ENCODE assay signal across 8 cellular contexts in the genomic region with DNA sequence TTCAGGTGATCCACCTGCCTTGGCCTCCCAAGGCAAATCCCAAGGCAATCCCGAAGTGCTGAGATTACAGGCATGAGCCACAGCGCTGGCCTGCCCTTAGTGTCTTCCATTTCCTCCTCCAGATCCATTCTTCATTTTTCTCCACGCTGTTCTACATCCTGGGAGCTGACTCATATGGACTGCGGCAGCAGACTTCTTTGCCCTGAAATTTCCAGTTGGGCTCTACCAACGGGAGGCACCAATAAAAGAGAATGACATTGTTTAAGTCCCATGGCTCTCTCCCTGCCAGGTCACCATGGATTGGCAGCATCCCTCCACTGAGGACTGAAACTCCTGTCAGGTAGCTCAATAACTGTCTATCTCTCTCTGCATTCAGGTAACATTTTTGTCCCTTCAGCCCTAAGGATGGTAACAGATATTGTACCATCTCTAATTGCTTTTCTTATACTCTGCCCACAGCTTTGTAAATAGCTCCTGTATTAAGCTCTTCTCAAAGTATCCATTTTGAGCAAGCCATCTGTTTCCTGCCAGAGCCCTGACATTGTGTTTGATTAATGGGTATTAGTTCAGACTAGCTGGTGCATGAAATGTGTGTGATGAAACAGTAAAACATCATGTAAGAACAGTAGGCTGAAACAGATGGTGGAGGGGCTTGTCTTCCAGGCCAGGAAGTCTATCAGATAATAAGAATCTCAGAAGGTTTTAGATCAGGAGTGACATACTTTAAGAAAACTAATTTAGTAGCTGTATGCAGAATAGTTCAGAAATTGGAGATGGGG. TPM values are rescaled to one million over a fixed set of nuclear protein-coding genes. Genes with fewer than 3 reads are reported as not detected.
A peak's percentile ranks its signal among the peaks of the same experiment; 100 is the strongest.
DNase-seq lines count a peak whose midpoint lies in the region; ATAC-seq lines count a peak whose summit lies in the region.

No MANE protein-coding gene starts in this region.

- ATAC-seq in HG03520 (IDR thresholded peaks at IDR 0.05; ENCODE audit: unreplicated experiment) (no peak), GM21786 (IDR thresholded peaks at IDR 0.05; ENCODE audit: unreplicated experiment) (no peak), HG03565 (IDR thresholded peaks at IDR 0.05; ENCODE audit: unreplicated experiment) (no peak)
- ATAC-seq in activated T-helper 17 cell treated with anti-CD3 and anti-CD28 coated beads, Interleukin-2, amount 50 U/mL, for 72 hours (replicated peaks): no peak

- no peaks in the 10 kb centered on the region for H3K27me3 Mint-ChIP-seq in activated T-helper 17 cell treated with anti-CD3 and anti-CD28 coated beads, Interleukin-2, amount 50 U/mL, for 72 hours

- H3K27ac Mint-ChIP-seq in activated T-helper 17 cell treated with anti-CD3 and anti-CD28 coated beads, Interleukin-2, amount 50 U/mL, for 72 hours: no peak overlapping the region

- no peak overlapping the region for H3K4me3 Mint-ChIP-seq in activated T-helper 17 cell treated with anti-CD3 and anti-CD28 coated beads, Interleukin-2, amount 50 U/mL, for 72 hours

- H3K36me3 Mint-ChIP-seq in activated T-helper 17 cell treated with anti-CD3 and anti-CD28 coated beads, Interleukin-2, amount 50 U/mL, for 72 hours (ENCODE audit: low read depth): peaks cover 10% of the 10 kb centered on the region

- DNase-seq in COLO668 (lab: John Stamatoyannopoulos, UW; ENCODE audit: unreplicated experiment) (peak; percentile 26), NAMALWA (ENCODE audit: low spot score) (peak; percentile 86), SHP77 treated with DMSO at 0.1 percent for 48 hours (lab: John Stamatoyannopoulos, UW) (peak; percentile 86), hepatic stellate cell (ENCODE audit: low spot score) (peak; percentile 48)

- peaks cover 1% of the 10 kb centered on the region for H3K4me1 Mint-ChIP-seq in activated T-helper 17 cell treated with anti-CD3 and anti-CD28 coated beads, Interleukin-2, amount 50 U/mL, for 72 hours

- no peaks in the 10 kb centered on the region for H3K9me3 Mint-ChIP-seq in activated T-helper 17 cell treated with anti-CD3 and anti-CD28 coated beads, Interleukin-2, amount 50 U/mL, for 72 hours

RNA-seq across cellular contexts. Expression of gene TBCC, which starts 3.6 kb away (rescaled TPM):
- 10 to 100 TPM; 16.6 to 17.7 TPM for total RNA-seq in activated T-helper 17 cell treated with anti-CD3 and anti-CD28 coated beads, Interleukin-2, amount 50 U/mL, for 72 hours

RNA-seq across cellular contexts. Expression of gene PRPH2, which starts 19.9 kb away (rescaled TPM):
- not detected for total RNA-seq in activated T-helper 17 cell treated with anti-CD3 and anti-CD28 coated beads, Interleukin-2, amount 50 U/mL, for 72 hours

RNA-seq across cellular contexts. Expression of gene BICRAL, which starts 39.5 kb away (rescaled TPM):
- total RNA-seq in activated T-helper 17 cell treated with anti-CD3 and anti-CD28 coated beads, Interleukin-2, amount 50 U/mL, for 72 hours: 10 to 100 TPM; 16.7 to 19.3 TPM

Comparison
In these comparisons a context has a peak if more than half of its experiments do, and no peak if none do; other contexts are left out.
1. DNase-seq: peak in every context shown above with its lines; median percentile 86 in NAMALWA; 86 in SHP77 treated with DMSO at 0.1 percent for 48 hours; 48 in hepatic stellate cell; 26 in COLO668.